In genomic region chr20:62305149-62305764, GRCh38 we compare ENCODE assay signal across 9 cellular contexts. TPM values are rescaled to one million over a fixed set of nuclear protein-coding genes. Genes with fewer than 3 reads are reported as not detected.
A peak's percentile ranks its signal among the peaks of the same experiment; 100 is the strongest.
DNase-seq lines count a peak whose midpoint lies in the region; ATAC-seq, FAIRE-seq and TF ChIP-seq lines count a peak whose summit lies in the region.
"Had no signal": no experiment of that assay in that cellular context is flagged by ENCODE, and none has a peak within 500 bp of the region (broad histone marks: within the 10 kb centered on the region; RNA-seq: fewer than 3 reads in every experiment).

No MANE protein-coding gene starts in this region.

- H4K20me1 ChIP-seq in DOHH2 (ENCODE audit: control insufficient read depth, insufficient read depth, low read depth, low read length) = peaks cover 32% of the 10 kb centered on the region
- peaks cover 9% of the 10 kb centered on the region for H4K20me1 ChIP-seq in neural cell (ENCODE audit: insufficient read depth)

- peaks cover 66% of the 10 kb centered on the region for H3K36me3 ChIP-seq in DOHH2 (ENCODE audit: control insufficient read depth, low read length)
- H3K36me3 ChIP-seq in MG63 = peaks cover 65% of the 10 kb centered on the region
- peaks cover 40% of the 10 kb centered on the region for H3K36me3 ChIP-seq in bronchial epithelial cell (ENCODE audit: control insufficient read depth, insufficient read depth, low read length)
- H3K36me3 ChIP-seq in neural cell (ENCODE audit: insufficient read depth, low read length) = no peaks in the 10 kb centered on the region

- no peak for ATAC-seq in HG03095 (IDR thresholded peaks at IDR 0.05; ENCODE audit: unreplicated experiment)
- ATAC-seq in HG03159 (IDR thresholded peaks at IDR 0.05; ENCODE audit: unreplicated experiment) = no peak

- no peaks in the 10 kb centered on the region for H3K9me3 ChIP-seq in DOHH2 (ENCODE audit: control insufficient read depth, insufficient read depth, low read length)
- H3K9me3 ChIP-seq in MG63 = no peaks in the 10 kb centered on the region
- no peaks in the 10 kb centered on the region for H3K9me3 ChIP-seq in neural cell (ENCODE audit: low read length)

- H3K27ac ChIP-seq in DOHH2 (ENCODE audit: low read depth, low read length) (no peak overlapping the region), neural cell (ENCODE audit: low read length) (no peak overlapping the region)

- DNase-seq in MG63 = no peak
- peak; percentile 29 for DNase-seq in bronchial epithelial cell (ENCODE audit: low read depth)
- no peak for DNase-seq in activated CD4-positive, alpha-beta T cell treated with anti-CD3 and anti-CD28 coated beads, Interleukin-2, amount 50 U/mL, for 1 hour
- DNase-seq in NOMO-1 (lab: John Stamatoyannopoulos, UW; ENCODE audit: unreplicated experiment in 2 of 2) = no peak

- no peak for FAIRE-seq in bronchial epithelial cell (lab: Jason Lieb, UNC)
- FAIRE-seq: islet of Langerhans had no signal

- TF ChIP-seq CTCF in DOHH2 (IDR thresholded peaks at IDR 0.05; ENCODE audit: low read depth, low read length, poor library complexity, severe bottlenecking) (no peak), bronchial epithelial cell (IDR thresholded peaks at IDR 0.05; ENCODE audit: insufficient read depth, low read length, severe bottlenecking) (no peak), neural cell (IDR thresholded peaks at IDR 0.05; ENCODE audit: poor library complexity, severe bottlenecking) (no peak)

- H3K27me3 ChIP-seq in DOHH2 (ENCODE audit: control insufficient read depth, low read length) (no peaks in the 10 kb centered on the region), MG63 (no peaks in the 10 kb centered on the region), bronchial epithelial cell (ENCODE audit: control insufficient read depth, insufficient read depth, low read length) (no peaks in the 10 kb centered on the region), neural cell (ENCODE audit: insufficient read depth, low read depth, low read length) (no peaks in the 10 kb centered on the region)

- no peak for TF ChIP-seq RAD21 in neural cell (conservative IDR thresholded peaks at IDR 0.05)

- H3K4me1 ChIP-seq in DOHH2 (ENCODE audit: control insufficient read depth, low read length) = peaks cover 17% of the 10 kb centered on the region

- peak overlapping the region; percentile 97; the same call in 1 of the 2 replicates for H3K4me3 ChIP-seq in DOHH2 (ENCODE audit: low read length)
- peak overlapping the region; percentile 86 for H3K4me3 ChIP-seq in MG63
- H3K4me3 ChIP-seq in bronchial epithelial cell (ENCODE audit: low read depth, low read length) = no peak overlapping the region
- peak overlapping the region; percentile 93 for H3K4me3 ChIP-seq in neural cell (ENCODE audit: low read length)

- no peak overlapping the region for H3K9ac ChIP-seq in neural cell (ENCODE audit: low read length)

- peak overlapping the region; percentile 88 for H3K4me2 ChIP-seq in DOHH2 (ENCODE audit: low read length)
- H3K4me2 ChIP-seq in neural cell (ENCODE audit: low read length) = no peak overlapping the region

- H2AFZ ChIP-seq in neural cell (ENCODE audit: low read depth, low read length) = no peak overlapping the region

- TF ChIP-seq EP300 in neural cell (conservative IDR thresholded peaks at IDR 0.05; ENCODE audit: poor library complexity, severe bottlenecking) = no peak

- H3K79me2 ChIP-seq in DOHH2 (ENCODE audit: control insufficient read depth, low read length) = peaks cover 46% of the 10 kb centered on the region
- peaks cover 14% of the 10 kb centered on the region for H3K79me2 ChIP-seq in neural cell (replicated peaks; ENCODE audit: insufficient read depth, low read length)

- H3F3A ChIP-seq in DOHH2 (ENCODE audit: control insufficient read depth, insufficient read depth) = peaks cover 8% of the 10 kb centered on the region; the same call in 1 of the 2 replicates
- H3F3A ChIP-seq in neural cell (ENCODE audit: insufficient read depth, low read length, poor library complexity, severe bottlenecking) = no peaks in the 10 kb centered on the region

- no peaks in the 10 kb centered on the region for H3K9me2 ChIP-seq in DOHH2 (replicated peaks; ENCODE audit: control insufficient read depth, low read length)
- H3K9me2 ChIP-seq in neural cell (ENCODE audit: insufficient read depth, low read length) = no peaks in the 10 kb centered on the region

TF ChIP-seq in neural cell, 6 proteins besides CTCF, POLR2A, EP300 and RAD21:
- no peak for TF ChIP-seq MXI1 (conservative IDR thresholded peaks at IDR 0.05; ENCODE audit: poor library complexity, severe bottlenecking)
- no peak for TF ChIP-seq SMC3 (conservative IDR thresholded peaks at IDR 0.05; ENCODE audit: poor library complexity)

RNA-seq across cellular contexts. Expression of gene ADRM1, which starts 2.5 kb away (rescaled TPM):
- total RNA-seq in MG63 (2014; rRNA removed; shearing (Covaris generic); ENCODE audit: low replicate concordance) = 264 and 328 TPM in 2 replicates
- total RNA-seq in bronchial epithelial cell = 139 and 145 TPM in 2 replicates
- 106 and 111 TPM in 2 replicates for polyA plus RNA-seq in neural cell
- 58.3 and 58.7 TPM in 2 replicates for polyA minus RNA-seq in neural cell
